ENCODE assay signal across 20 cellular contexts in genomic region chr6:5344038-5344437, GRCh38.
DNase-seq lines count a peak whose midpoint lies in the region; ATAC-seq and TF ChIP-seq lines count a peak whose summit lies in the region.
"Had no signal": no experiment of that assay in that cellular context is flagged by ENCODE, and none has a peak within 500 bp of the region (broad histone marks: within the 10 kb centered on the region; RNA-seq: fewer than 3 reads in every experiment).

No MANE protein-coding gene starts in this region.

- no peaks in the 10 kb centered on the region for H3K27me3 Mint-ChIP-seq in CD8-positive, alpha-beta T cell (ENCODE audit: low read depth)
- H3K27me3 Mint-ChIP-seq in dendritic cell treated with granulocyte-macrophage colony-stimulating factor and Interleukin-4, amounts not matched to agents 40 ng/mL and 50 ng/mL, for 4 days: no peaks in the 10 kb centered on the region
- H3K27me3 Mint-ChIP-seq: CD4-positive, alpha-beta T cell; IgD-negative memory B cell had no signal

- peaks cover 30% of the 10 kb centered on the region for H3K36me3 Mint-ChIP-seq in CD8-positive, alpha-beta T cell
- no peaks in the 10 kb centered on the region for H3K36me3 Mint-ChIP-seq in dendritic cell treated with granulocyte-macrophage colony-stimulating factor and Interleukin-4, amounts not matched to agents 40 ng/mL and 50 ng/mL, for 4 days (ENCODE audit: low read depth)
- H3K36me3 Mint-ChIP-seq: IgD-negative memory B cell had no signal

- no peak for DNase-seq in CD8-positive, alpha-beta T cell
- DNase-seq in GM13976 (ENCODE audit: low spot score) (peak; percentile 30), lung (ENCODE audit: low spot score) (no peak), erythroblast (lab: John Stamatoyannopoulos, UW) (no peak), DMS 273 (lab: John Stamatoyannopoulos, UW; ENCODE audit: unreplicated experiment) (no peak)
- DNase-seq: CD4-positive, alpha-beta T cell; DMS153; GDM1; Karpas-422; NCI-H1694; NCI-H2081; NCI-H2171 treated with DMSO at 0.1 percent for 48 hours; NCI-H524 treated with DMSO at 0.1 percent for 48 hours; NCI-H82; Right ventricle myocardium superior; SW 1271 had no signal

- H3K27ac ChIP-seq in CD8-positive, alpha-beta T cell (ENCODE audit: low read depth, low read length): no peak overlapping the region
- H3K27ac ChIP-seq in lung (ENCODE audit: low read depth in 1 of 2, low read length in 1 of 2): no peak overlapping the region

- peaks cover 16% of the 10 kb centered on the region for H3K4me1 Mint-ChIP-seq in CD8-positive, alpha-beta T cell (ENCODE audit: low read depth)
- H3K4me1 Mint-ChIP-seq in dendritic cell treated with granulocyte-macrophage colony-stimulating factor and Interleukin-4, amounts not matched to agents 40 ng/mL and 50 ng/mL, for 4 days (ENCODE audit: low read depth): peaks cover 9% of the 10 kb centered on the region

- TF ChIP-seq CTCF in CD8-positive, alpha-beta T cell (IDR thresholded peaks at IDR 0.05): no peak
- TF ChIP-seq CTCF in GM13976 (IDR thresholded peaks at IDR 0.05; ENCODE audit: borderline replicate concordance, control extremely low read depth, extremely low read depth, insufficient read depth, missing control alignments) (no peak), lung (IDR thresholded peaks at IDR 0.05; ENCODE audit: control extremely low read depth, extremely low read depth) (no peak)

- H3K4me1 ChIP-seq in CD8-positive, alpha-beta T cell (ENCODE audit: insufficient read depth, low read length): no peaks in the 10 kb centered on the region
- H3K4me1 ChIP-seq in lung (ENCODE audit: control insufficient read depth in 2 of 2, insufficient read depth in 2 of 2, low read length in 2 of 2): peaks cover 0 to 5% of the 10 kb centered on the region in 2 donors
- H3K4me1 ChIP-seq: HAP-1 had no signal

- no peak overlapping the region for H3K4me3 ChIP-seq in CD8-positive, alpha-beta T cell (ENCODE audit: low read depth, low read length)
- no peak overlapping the region for H3K4me3 ChIP-seq in lung
- H3K4me3 ChIP-seq: HAP-1 had no signal

- ATAC-seq in CD8-positive, alpha-beta T cell: no peak
- ATAC-seq in lung (ENCODE audit: insufficient read depth, low FRiP score) (peak; percentile 47), HG03432 (IDR thresholded peaks at IDR 0.05; ENCODE audit: unreplicated experiment) (no peak)

- H3K27ac Mint-ChIP-seq in CD8-positive, alpha-beta T cell: peak overlapping the region; percentile 14
- H3K27ac Mint-ChIP-seq in dendritic cell treated with granulocyte-macrophage colony-stimulating factor and Interleukin-4, amounts not matched to agents 40 ng/mL and 50 ng/mL, for 4 days: peak overlapping the region; percentile 36
- H3K27ac Mint-ChIP-seq: CD4-positive, alpha-beta T cell had no signal

- H3K9me3 Mint-ChIP-seq in CD8-positive, alpha-beta T cell: peaks cover 2% of the 10 kb centered on the region
- H3K9me3 Mint-ChIP-seq in dendritic cell treated with granulocyte-macrophage colony-stimulating factor and Interleukin-4, amounts not matched to agents 40 ng/mL and 50 ng/mL, for 4 days: no peaks in the 10 kb centered on the region

- no peaks in the 10 kb centered on the region for H3K9me3 ChIP-seq in CD8-positive, alpha-beta T cell (ENCODE audit: low read length)
- no peaks in the 10 kb centered on the region for H3K9me3 ChIP-seq in lung (ENCODE audit: control insufficient read depth in 2 of 2, insufficient read depth in 1 of 2, low read length in 1 of 2)
- H3K9me3 ChIP-seq: HAP-1 had no signal

- WGBS in lung, 2 donors: 54 to 70% methylated on average over 9 of the region's 9 CpGs

- in situ Hi-C loops in GM13976 (cut with MboI; ENCODE audit: low sequenced_read_pairs, unreplicated experiment): no loop called here

- no peaks in the 10 kb centered on the region for H3K27me3 ChIP-seq in CD8-positive, alpha-beta T cell (ENCODE audit: insufficient read depth, low read length)
- H3K27me3 ChIP-seq in lung (ENCODE audit: control insufficient read depth, insufficient read depth): no peaks in the 10 kb centered on the region

- POLR2A ChIA-PET in CD8-positive, alpha-beta T cell (lab: Charles Lee): no interaction called here

- no peak overlapping the region for H3K4me3 Mint-ChIP-seq in CD8-positive, alpha-beta T cell
- H3K4me3 Mint-ChIP-seq in dendritic cell treated with granulocyte-macrophage colony-stimulating factor and Interleukin-4, amounts not matched to agents 40 ng/mL and 50 ng/mL, for 4 days: no peak overlapping the region
- H3K4me3 Mint-ChIP-seq: CD4-positive, alpha-beta T cell had no signal

- intact Hi-C loops in CD8-positive, alpha-beta T cell (cut with DNase I, micrococcal nuclease): no loop called here
- intact Hi-C loops in dendritic cell treated with granulocyte-macrophage colony-stimulating factor and Interleukin-4, amounts not matched to agents 40 ng/mL and 50 ng/mL, for 4 days (cut with micrococcal nuclease): no loop called here

- CTCF ChIA-PET in CD8-positive, alpha-beta T cell (lab: Charles Lee): interaction anchor here (1.3 kb wide), 1 partner anchor 41 kb away, joined by 5 read pairs; no protein-coding TSS in a partner anchor

- TF ChIP-seq POLR2A in erythroblast (IDR thresholded peaks at IDR 0.05; ENCODE audit: low read length): no peak

- H3K36me3 ChIP-seq in CD8-positive, alpha-beta T cell (ENCODE audit: insufficient read depth, low read length): no peaks in the 10 kb centered on the region
- no peaks in the 10 kb centered on the region for H3K36me3 ChIP-seq in lung (ENCODE audit: control insufficient read depth in 2 of 2, insufficient read depth in 2 of 2, low read length in 2 of 2)
- H3K36me3 ChIP-seq: HAP-1 had no signal
